1 cellular context compared by ENCODE assay signal in genomic region chr5:56816546-56817081, GRCh38.
TF ChIP-seq lines count a peak whose summit lies in the region.

No MANE protein-coding gene starts in this region.

TF ChIP-seq in HepG2, 621 proteins besides CTCF, POLR2A, EP300 and RAD21 (continued from another document and continues in another):
- TF ChIP-seq FOXP4 (CRISPR knock-in tag; IDR thresholded peaks at IDR 0.05) (0 out of 2 replicates have a peak, but pooled peaks have one; percentile 18), ZNF3 (CRISPR knock-in tag; IDR thresholded peaks at IDR 0.05) (no peak), FOXP1 (IDR thresholded peaks at IDR 0.05) (no peak), FOXP1 (CRISPR knock-in tag; IDR thresholded peaks at IDR 0.05) (0 out of 2 replicates have a peak, but pooled peaks have one; percentile 9), ZNF121 (CRISPR knock-in tag; IDR thresholded peaks at IDR 0.05) (no peak), SRSF4 (IDR thresholded peaks at IDR 0.05; ENCODE audit: low read depth, low read length, poor library complexity, severe bottlenecking) (no peak), PLRG1 (conservative IDR thresholded peaks at IDR 0.05) (no peak), ZNF670 (CRISPR knock-in tag; IDR thresholded peaks at IDR 0.05; ENCODE audit: borderline replicate concordance) (peak; percentile 70; the same call in 1 of the 2 replicates), ZNF546 (CRISPR knock-in tag; conservative IDR thresholded peaks at IDR 0.05) (no peak), CSRNP2 (CRISPR knock-in tag; conservative IDR thresholded peaks at IDR 0.05; ENCODE audit: low read depth) (no peak), KAT2B (IDR thresholded peaks at IDR 0.05; ENCODE audit: borderline replicate concordance, low read depth, low read length) (no peak), ZNF407 (CRISPR knock-in tag; IDR thresholded peaks at IDR 0.05; ENCODE audit: not compliant biosample characterization) (no peak), CAMTA2 (CRISPR knock-in tag; IDR thresholded peaks at IDR 0.05; ENCODE audit: borderline replicate concordance) (no peak), KLF16 (CRISPR knock-in tag; IDR thresholded peaks at IDR 0.05) (peak in 1 of 2 experiments; percentile 40; a peak in 1 of 4 replicates), REPIN1 (CRISPR knock-in tag; IDR thresholded peaks at IDR 0.05; ENCODE audit: borderline replicate concordance, low read depth) (no peak), PHF21A (CRISPR knock-in tag; IDR thresholded peaks at IDR 0.05) (peak; percentile 58; the same call in 1 of the 2 replicates), ZNF224 (CRISPR knock-in tag; IDR thresholded peaks at IDR 0.05) (no peak), ZNF180 (CRISPR knock-in tag; IDR thresholded peaks at IDR 0.05; ENCODE audit: borderline replicate concordance, low read depth) (no peak), ZNF20 (CRISPR knock-in tag; IDR thresholded peaks at IDR 0.05) (no peak), RARA (CRISPR knock-in tag; IDR thresholded peaks at IDR 0.05) (peak; percentile 36; the same call in 1 of the 2 replicates), SMAD9 (CRISPR knock-in tag; IDR thresholded peaks at IDR 0.05) (no peak), PAF1 (CRISPR knock-in tag; IDR thresholded peaks at IDR 0.05) (no peak), HDAC1 (CRISPR knock-in tag; IDR thresholded peaks at IDR 0.05) (peak; percentile 69), MEF2D (CRISPR knock-in tag; IDR thresholded peaks at IDR 0.05) (no peak), SP5 (CRISPR knock-in tag; IDR thresholded peaks at IDR 0.05; ENCODE audit: borderline replicate concordance, low read depth) (no peak), XRCC5 (optimal IDR thresholded peaks at IDR 0.05; ENCODE audit: low read length) (peak; percentile 18), ZNF781 (CRISPR knock-in tag; IDR thresholded peaks at IDR 0.05; ENCODE audit: borderline replicate concordance, not compliant biosample characterization) (no peak), ARNT2 (CRISPR knock-in tag; IDR thresholded peaks at IDR 0.05; ENCODE audit: low read depth) (no peak), PAX8 (CRISPR knock-in tag; IDR thresholded peaks at IDR 0.05; ENCODE audit: borderline replicate concordance) (no peak), FOXK2 (IDR thresholded peaks at IDR 0.05) (no peak), ZNF331 (CRISPR knock-in tag; IDR thresholded peaks at IDR 0.05) (peak; percentile 17; the same call in 1 of the 2 replicates), ZFY (CRISPR knock-in tag; IDR thresholded peaks at IDR 0.05) (peak; percentile 61), TOE1 (CRISPR knock-in tag; IDR thresholded peaks at IDR 0.05) (no peak), ZBTB7A (CRISPR knock-in tag; IDR thresholded peaks at IDR 0.05) (peak; percentile 54; the same call in 1 of the 2 replicates), ZNF12 (CRISPR knock-in tag; IDR thresholded peaks at IDR 0.05) (0 out of 2 replicates have a peak, but pooled peaks have one; percentile 31), RFX3 (CRISPR knock-in tag; IDR thresholded peaks at IDR 0.05) (no peak), ZFP36L1 (CRISPR knock-in tag; IDR thresholded peaks at IDR 0.05) (no peak), ZNF17 (CRISPR knock-in tag; IDR thresholded peaks at IDR 0.05) (no peak), ZNF512 (CRISPR knock-in tag; IDR thresholded peaks at IDR 0.05) (no peak), ISL2 (CRISPR knock-in tag; IDR thresholded peaks at IDR 0.05) (peak; percentile 50)
- TF ChIP-seq, protein P1, sequence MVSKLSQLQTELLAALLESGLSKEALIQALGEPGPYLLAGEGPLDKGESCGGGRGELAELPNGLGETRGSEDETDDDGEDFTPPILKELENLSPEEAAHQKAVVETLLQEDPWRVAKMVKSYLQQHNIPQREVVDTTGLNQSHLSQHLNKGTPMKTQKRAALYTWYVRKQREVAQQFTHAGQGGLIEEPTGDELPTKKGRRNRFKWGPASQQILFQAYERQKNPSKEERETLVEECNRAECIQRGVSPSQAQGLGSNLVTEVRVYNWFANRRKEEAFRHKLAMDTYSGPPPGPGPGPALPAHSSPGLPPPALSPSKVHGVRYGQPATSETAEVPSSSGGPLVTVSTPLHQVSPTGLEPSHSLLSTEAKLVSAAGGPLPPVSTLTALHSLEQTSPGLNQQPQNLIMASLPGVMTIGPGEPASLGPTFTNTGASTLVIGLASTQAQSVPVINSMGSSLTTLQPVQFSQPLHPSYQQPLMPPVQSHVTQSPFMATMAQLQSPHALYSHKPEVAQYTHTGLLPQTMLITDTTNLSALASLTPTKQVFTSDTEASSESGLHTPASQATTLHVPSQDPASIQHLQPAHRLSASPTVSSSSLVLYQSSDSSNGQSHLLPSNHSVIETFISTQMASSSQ (IDR thresholded peaks at IDR 0.05; ENCODE audit: low read depth) = no peak
- TF ChIP-seq, protein P1 (CRISPR knock-in tag; IDR thresholded peaks at IDR 0.05; ENCODE audit: borderline replicate concordance) = no peak
- TF ChIP-seq, protein P2, sequence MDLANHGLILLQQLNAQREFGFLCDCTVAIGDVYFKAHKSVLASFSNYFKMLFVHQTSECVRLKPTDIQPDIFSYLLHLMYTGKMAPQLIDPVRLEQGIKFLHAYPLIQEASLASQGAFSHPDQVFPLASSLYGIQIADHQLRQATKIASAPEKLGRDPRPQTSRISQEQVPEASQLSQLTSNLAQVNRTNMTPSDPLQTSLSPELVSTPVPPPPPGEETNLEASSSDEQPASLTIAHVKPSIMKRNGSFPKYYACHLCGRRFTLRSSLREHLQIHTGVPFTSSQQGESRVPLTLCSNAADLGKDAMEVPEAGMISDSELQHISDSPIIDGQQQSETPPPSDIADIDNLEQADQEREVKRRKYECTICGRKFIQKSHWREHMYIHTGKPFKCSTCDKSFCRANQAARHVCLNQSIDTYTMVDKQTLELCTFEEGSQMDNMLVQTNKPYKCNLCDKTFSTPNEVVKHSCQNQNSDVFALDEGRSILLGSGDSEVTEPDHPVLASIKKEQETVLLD (CRISPR knock-in tag; IDR thresholded peaks at IDR 0.05; ENCODE audit: low read depth) = no peak; the same call in 1 of the 2 replicates
- TF ChIP-seq, protein P3, sequence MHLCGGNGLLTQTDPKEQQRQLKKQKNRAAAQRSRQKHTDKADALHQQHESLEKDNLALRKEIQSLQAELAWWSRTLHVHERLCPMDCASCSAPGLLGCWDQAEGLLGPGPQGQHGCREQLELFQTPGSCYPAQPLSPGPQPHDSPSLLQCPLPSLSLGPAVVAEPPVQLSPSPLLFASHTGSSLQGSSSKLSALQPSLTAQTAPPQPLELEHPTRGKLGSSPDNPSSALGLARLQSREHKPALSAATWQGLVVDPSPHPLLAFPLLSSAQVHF (CRISPR knock-in tag; IDR thresholded peaks at IDR 0.05) = no peak
- TF ChIP-seq, protein P4, sequence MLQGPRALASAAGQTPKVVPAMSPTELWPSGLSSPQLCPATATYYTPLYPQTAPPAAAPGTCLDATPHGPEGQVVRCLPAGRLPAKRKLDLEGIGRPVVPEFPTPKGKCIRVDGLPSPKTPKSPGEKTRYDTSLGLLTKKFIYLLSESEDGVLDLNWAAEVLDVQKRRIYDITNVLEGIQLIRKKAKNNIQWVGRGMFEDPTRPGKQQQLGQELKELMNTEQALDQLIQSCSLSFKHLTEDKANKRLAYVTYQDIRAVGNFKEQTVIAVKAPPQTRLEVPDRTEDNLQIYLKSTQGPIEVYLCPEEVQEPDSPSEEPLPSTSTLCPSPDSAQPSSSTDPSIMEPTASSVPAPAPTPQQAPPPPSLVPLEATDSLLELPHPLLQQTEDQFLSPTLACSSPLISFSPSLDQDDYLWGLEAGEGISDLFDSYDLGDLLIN (CRISPR knock-in tag; IDR thresholded peaks at IDR 0.05; ENCODE audit: borderline replicate concordance) = peak; percentile 47; the same call in 1 of the 2 replicates
